In the genomic region with DNA sequence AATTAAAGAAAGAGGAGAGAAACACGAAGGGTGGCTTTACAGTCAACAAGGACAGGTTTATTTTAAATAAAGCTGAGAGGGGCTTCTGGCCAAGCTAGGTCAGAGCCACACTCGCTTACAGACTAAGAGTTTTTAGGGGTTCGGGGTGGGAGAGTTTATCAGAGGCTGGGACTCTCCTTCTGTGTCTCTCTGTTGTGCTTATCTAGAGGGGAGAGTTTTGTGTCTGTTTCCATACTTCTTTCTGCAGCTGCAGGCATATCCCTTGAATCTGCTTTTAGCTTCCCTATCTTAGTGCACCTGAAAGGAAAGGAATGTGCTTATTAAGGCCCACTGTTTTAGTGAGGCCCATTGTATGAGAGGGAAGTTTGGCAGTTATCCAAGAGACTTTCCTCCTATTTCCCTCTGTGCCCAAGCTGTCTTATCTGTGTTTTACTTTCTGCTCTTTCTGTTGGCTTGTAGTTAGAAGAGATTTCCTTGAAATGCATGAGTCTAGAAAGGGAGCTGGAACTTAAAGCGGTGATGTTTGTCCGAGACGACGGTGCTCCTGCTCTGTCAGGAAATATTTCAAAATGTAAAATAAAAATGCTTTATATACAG, we compare ENCODE assay signal across 19 cellular contexts.
"Had no signal": no experiment of that assay in that cellular context is flagged by ENCODE, and none has a peak within 500 bp of the region (broad histone marks: within the 10 kb centered on the region; RNA-seq: fewer than 3 reads in every experiment).

No MANE protein-coding gene starts in this region.

- H3K4me3 ChIP-seq: body of pancreas, gastroesophageal sphincter, pancreas, right lobe of liver, transverse colon, uterus had no signal

- H3K27me3 ChIP-seq: body of pancreas, gastroesophageal sphincter, pancreas, right lobe of liver, transverse colon, uterus had no signal

- H3K27ac ChIP-seq: body of pancreas, gastroesophageal sphincter, pancreas, right lobe of liver, transverse colon, uterus had no signal

- H3K36me3 ChIP-seq: gastroesophageal sphincter, pancreas, right lobe of liver, transverse colon, uterus had no signal

- H3K9me3 ChIP-seq: body of pancreas, gastroesophageal sphincter, pancreas, right lobe of liver, transverse colon had no signal

- DNase-seq: activated CD4-positive, alpha-beta T cell treated with anti-CD3 and anti-CD28 coated beads for 48 hours; activated CD4-positive, CD25-positive, alpha-beta regulatory T cell; activated CD8-positive, alpha-beta T cell treated with anti-CD3 and anti-CD28 coated beads, Interleukin-2, amount 10 ng/mL, durations not matched to agents 7 days and 5 days; activated naive CD4-positive, alpha-beta T cell treated with anti-CD3 and anti-CD28 coated beads for 36 hours; activated T-cell treated with anti-CD3 and anti-CD28 coated beads, Interleukin-2, amount 50 U/mL, for 24 hours; body of pancreas; caudate nucleus; immature natural killer cell; mesendoderm; naive thymus-derived CD8-positive, alpha-beta T cell; pancreas; right lobe of liver; small intestine; stimulated activated CD4-positive, alpha-beta T cell treated with anti-CD3 and anti-CD28 coated beads, Interleukin-15, amount 100 ng/mL, for 24 hours; stimulated activated CD4-positive, alpha-beta T cell treated with anti-CD3 and anti-CD28 coated beads, Interleukin-2, amount 100 ng/mL, for 48 hours; T-helper 9 cell; transverse colon; uterus had no signal

- H3K4me1 ChIP-seq: body of pancreas, gastroesophageal sphincter, pancreas, right lobe of liver, transverse colon, uterus had no signal
